Comparison of ENCODE assay signal across 27 cellular contexts in the genomic region with DNA sequence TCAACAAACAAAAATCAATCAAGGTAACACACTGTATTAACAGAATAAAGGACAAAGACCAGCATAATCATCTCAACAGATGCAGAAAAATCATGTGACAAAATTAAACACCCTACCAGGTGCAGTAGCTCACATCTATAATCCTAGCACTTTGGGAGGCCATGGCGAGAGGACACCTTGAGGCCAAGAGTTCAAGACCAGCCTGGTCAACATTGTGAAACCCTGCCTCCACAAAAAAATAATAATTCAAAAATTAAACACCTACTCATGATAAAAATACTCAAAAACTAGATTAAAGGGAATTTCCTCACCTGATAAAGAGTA.
"Had no signal": no experiment of that assay in that cellular context is flagged by ENCODE, and none has a peak within 500 bp of the region (broad histone marks: within the 10 kb centered on the region; RNA-seq: fewer than 3 reads in every experiment).

No MANE protein-coding gene starts in this region.

- DNase-seq: activated CD4-positive, alpha-beta T cell treated with anti-CD3 and anti-CD28 coated beads for 4 hours; activated CD4-positive, alpha-beta T cell treated with anti-CD3 and anti-CD28 coated beads, Interleukin-2, amount 50 U/mL, for 4 hours; activated CD8-positive, alpha-beta memory T cell treated with anti-CD3 and anti-CD28 coated beads, Interleukin-2, amount 50 U/mL, for 48 hours; activated CD8-positive, alpha-beta T cell treated with anti-CD3 and anti-CD28 coated beads, Interleukin-2, amount 10 ng/mL, durations not matched to agents 7 days and 5 days; activated effector memory CD4-positive, alpha-beta T cell treated with Interleukin-2 at 50 U/mL for 16 hours; activated naive CD4-positive, alpha-beta T cell; activated naive CD8-positive, alpha-beta T cell treated with anti-CD3 and anti-CD28 coated beads, Interleukin-2, amount 50 U/mL, for 24 hours; activated T-cell treated with anti-CD3 and anti-CD28 coated beads, Interleukin-2, amount 50 U/mL, for 1 hour; amniotic stem cell; body of pancreas; central memory CD4-positive, alpha-beta T cell; MM.1S; NCI-H1105; NCI-H1436; NCI-H1694 treated with DMSO at 0.1 percent for 48 hours; NCI-H2029 treated with DMSO at 0.1 percent for 48 hours; NCI-H345; NCI-H510A; NCI-H526 treated with DMSO at 0.1 percent for 48 hours; T-helper 2 cell; T1000 had no signal

- H3K36me3 Mint-ChIP-seq: activated naive CD4-positive, alpha-beta T cell treated with anti-CD3 and anti-CD28 coated beads, Interleukin-2, amount 50 U/mL, for 72 hours had no signal

- H3K27me3 ChIP-seq: ascending aorta, body of pancreas had no signal

- ATAC-seq: activated CD4-positive, CD25-positive, alpha-beta regulatory T cell treated with anti-CD3 and anti-CD28 coated beads, Interleukin-2, amount 50 U/mL, for 24 hours; activated CD8-positive, alpha-beta T cell treated with anti-CD3 and anti-CD28 coated beads, Interleukin-2, amount 10 ng/mL, durations not matched to agents 7 days and 5 days; activated naive CD4-positive, alpha-beta T cell treated with anti-CD3 and anti-CD28 coated beads, Interleukin-2, amount 50 U/mL, for 72 hours; activated naive CD8-positive, alpha-beta T cell treated with anti-CD3 and anti-CD28 coated beads, Interleukin-2, amount 50 U/mL, for 24 hours; body of pancreas had no signal

- FAIRE-seq: bronchial epithelial cell had no signal

- H3K4me3 ChIP-seq: ascending aorta, body of pancreas had no signal

- H3K4me3 Mint-ChIP-seq: activated CD8-positive, alpha-beta T cell treated with anti-CD3 and anti-CD28 coated beads, Interleukin-2, amount 10 ng/mL, durations not matched to agents 7 days and 5 days; activated naive CD8-positive, alpha-beta T cell treated with anti-CD3 and anti-CD28 coated beads, Interleukin-2, amount 50 U/mL, for 24 hours; activated T-helper 1 cell treated with anti-CD3 and anti-CD28 coated beads, Interleukin-12 subunit alpha, Interleukin-12 subunit beta, Interleukin-2, Interleukin-4 antibody, amounts not matched to agents 30 ng/mL and 10 ng/mL and 1 ng/mL, durations not matched to agents 14 hours and 24 hours and 36 hours had no signal

- H3K36me3 ChIP-seq: ascending aorta had no signal

- H3K27ac ChIP-seq: ascending aorta, body of pancreas, VCaP had no signal

- H3K4me1 ChIP-seq: ascending aorta, body of pancreas had no signal

- H3K27ac Mint-ChIP-seq: activated CD8-positive, alpha-beta T cell treated with anti-CD3 and anti-CD28 coated beads, Interleukin-2, amount 10 ng/mL, durations not matched to agents 7 days and 5 days; activated naive CD8-positive, alpha-beta T cell treated with anti-CD3 and anti-CD28 coated beads, Interleukin-2, amount 50 U/mL, for 24 hours; activated T-helper 1 cell treated with anti-CD3 and anti-CD28 coated beads, Interleukin-12 subunit alpha, Interleukin-12 subunit beta, Interleukin-2, Interleukin-4 antibody, amounts not matched to agents 30 ng/mL and 10 ng/mL and 1 ng/mL, durations not matched to agents 14 hours and 24 hours and 36 hours had no signal

- H3K9me3 ChIP-seq: body of pancreas had no signal
